In the genomic region with DNA sequence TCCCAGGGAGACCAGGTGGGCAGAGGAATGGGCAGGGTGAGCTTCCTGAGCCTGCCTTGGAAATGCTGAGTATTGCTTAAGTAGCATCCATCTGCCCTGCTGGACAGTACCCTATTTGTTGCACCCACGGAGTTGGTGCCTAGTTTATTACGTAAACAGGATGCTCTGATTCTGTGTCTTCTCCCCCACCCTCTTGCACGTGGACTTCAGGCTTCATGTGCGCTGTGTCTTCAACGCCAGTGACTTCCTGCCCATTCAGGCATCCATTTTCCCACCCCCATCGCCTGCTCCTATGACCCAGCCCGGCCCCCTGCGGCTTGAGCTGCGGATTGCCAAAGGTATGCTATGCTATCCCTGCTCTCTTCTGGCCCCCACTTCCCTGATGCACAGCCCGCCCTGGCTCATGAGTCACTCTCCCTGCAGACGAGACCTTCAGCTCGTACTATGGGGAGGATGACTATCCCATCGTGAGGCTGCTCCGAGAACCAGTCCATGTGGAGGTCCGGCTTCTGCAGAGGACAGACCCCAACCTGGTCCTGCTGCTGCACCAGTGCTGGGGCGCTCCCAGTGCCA, we compare ENCODE assay signal across 9 cellular contexts. TPM values are rescaled to one million over a fixed set of nuclear protein-coding genes. Genes with fewer than 3 reads are reported as not detected.
DNase-seq lines count a peak whose midpoint lies in the region; ATAC-seq, FAIRE-seq and TF ChIP-seq lines count a peak whose summit lies in the region.
"Had no signal": no experiment of that assay in that cellular context is flagged by ENCODE, and none has a peak within 500 bp of the region (broad histone marks: within the 10 kb centered on the region; RNA-seq: fewer than 3 reads in every experiment).

No MANE protein-coding gene starts in this region.

- FAIRE-seq in RCC 7860 (lab: Jason Lieb, UNC) = peak; percentile 77

- H3K4me1 ChIP-seq in GM23248 (ENCODE audit: insufficient read depth) = peaks cover 22% of the 10 kb centered on the region

- peak; percentile 91 for DNase-seq in GM23248
- peak; percentile 85 for DNase-seq in RCC 7860 (ENCODE audit: low spot score)
- peak; percentile 29 for DNase-seq in fibroblast of the aortic adventitia (ENCODE audit: low read depth)
- DNase-seq in skeletal muscle cell (ENCODE audit: low read depth) = peak; percentile 91
- no peak for DNase-seq in NCI-H2227 (lab: John Stamatoyannopoulos, UW; ENCODE audit: unreplicated experiment)
- DNase-seq in GM03348 (ENCODE audit: low spot score) = no peak
- DNase-seq: hippocampal formation had no signal

- H4K20me1 ChIP-seq in GM23248 (ENCODE audit: insufficient read depth) = no peaks in the 10 kb centered on the region

- peak overlapping the region; percentile 67 for H2AFZ ChIP-seq in GM23248

- H3K9ac ChIP-seq in GM23248 = no peak overlapping the region

- H3K27me3 ChIP-seq in GM23248 (replicated peaks; ENCODE audit: insufficient read depth) = no peaks in the 10 kb centered on the region

- no peak for ATAC-seq in GM21367 (IDR thresholded peaks at IDR 0.05; ENCODE audit: unreplicated experiment)

- H3K4me3 ChIP-seq in GM23248 (0 out of 2 replicates have a peak overlapping the region, but pooled peaks have one; percentile 28), fibroblast of the aortic adventitia (ENCODE audit: low read depth, low read length) (no peak overlapping the region), skeletal muscle cell (ENCODE audit: low read depth, low read length) (no peak overlapping the region)
- H3K4me3 ChIP-seq: thoracic aorta had no signal

- no peaks in the 10 kb centered on the region for H3F3A ChIP-seq in GM23248 (ENCODE audit: insufficient read depth)

- H3K36me3 ChIP-seq in GM23248 (ENCODE audit: low read depth) = no peaks in the 10 kb centered on the region
- H3K36me3 ChIP-seq: thoracic aorta had no signal

- H3K27ac ChIP-seq in GM23248 = peak overlapping the region; percentile 31
- H3K27ac ChIP-seq: thoracic aorta had no signal

- no peaks in the 10 kb centered on the region for H3K9me3 ChIP-seq in GM23248 (ENCODE audit: low read depth)
- H3K9me3 ChIP-seq: thoracic aorta had no signal

- WGBS in GM23248 (ENCODE audit: low coverage in 1 of 2, low lambda C conversion rate in 2 of 2, missing lambda C conversion rate in 2 of 2), 2 experiments = 19 to 22% methylated on average over 16 of the region's 16 CpGs

- H3K9me2 ChIP-seq in GM23248 (ENCODE audit: insufficient read depth) = no peaks in the 10 kb centered on the region

- no peak for TF ChIP-seq CTCF in fibroblast of the aortic adventitia (IDR thresholded peaks at IDR 0.05; ENCODE audit: insufficient read depth, low read length)

- in situ Hi-C loops in GM23248 (cut with MboI) = no loop called here

- peak overlapping the region; percentile 10 for H3K4me2 ChIP-seq in GM23248 (ENCODE audit: unreplicated experiment)

- no peaks in the 10 kb centered on the region for H3K79me2 ChIP-seq in GM23248 (ENCODE audit: insufficient read depth)

RNA-seq across cellular contexts. Expression of gene ZP1, which starts 5.7 kb away (rescaled TPM):
- 1.3 and 5.3 TPM in 2 replicates for total RNA-seq in GM23248 (2014; rRNA removed; shearing (Covaris generic))
- 0.51 and 1.0 TPM in 2 replicates for polyA plus RNA-seq in GM23248 (2016; fragmentation: Nextera tagmentation; extraction: Ambion mirVana)
- total RNA-seq in fibroblast of the aortic adventitia (ENCODE audit: low replicate concordance) = not detected in 2 replicates
- total RNA-seq: thoracic aorta had no signal

RNA-seq across cellular contexts. Expression of gene PTGDR2, which starts 17.3 kb away (rescaled TPM):
- not detected in 2 replicates for total RNA-seq in GM23248 (2014; rRNA removed; shearing (Covaris generic))
- polyA plus RNA-seq in GM23248 (2016; fragmentation: Nextera tagmentation; extraction: Ambion mirVana) = 0.06 TPM in 2 replicates
- total RNA-seq in fibroblast of the aortic adventitia (ENCODE audit: low replicate concordance) = not detected in 2 replicates

RNA-seq across cellular contexts. Expression of gene CCDC86, which starts 31.1 kb away (rescaled TPM):
- total RNA-seq in GM23248 (2014; rRNA removed; shearing (Covaris generic)) = 8.2 and 10.7 TPM in 2 replicates
- 37.6 and 38.0 TPM in 2 replicates for polyA plus RNA-seq in GM23248 (2016; fragmentation: Nextera tagmentation; extraction: Ambion mirVana)
- 3.6 and 12.0 TPM in 2 replicates for total RNA-seq in fibroblast of the aortic adventitia (ENCODE audit: low replicate concordance)

RNA-seq across cellular contexts. Expression of gene PRPF19, which starts 33.3 kb away (rescaled TPM):
- total RNA-seq in GM23248 (2014; rRNA removed; shearing (Covaris generic)) = 47.9 and 58.9 TPM in 2 replicates
- polyA plus RNA-seq in GM23248 (2016; fragmentation: Nextera tagmentation; extraction: Ambion mirVana) = 17.4 and 19.1 TPM in 2 replicates
- 19.5 and 53.1 TPM in 2 replicates for total RNA-seq in fibroblast of the aortic adventitia (ENCODE audit: low replicate concordance)

RNA-seq across cellular contexts. Expression of gene TMEM109, which starts 40.9 kb away (rescaled TPM):
- 27.2 and 35.9 TPM in 2 replicates for total RNA-seq in GM23248 (2014; rRNA removed; shearing (Covaris generic))
- 95.2 and 97.9 TPM in 2 replicates for polyA plus RNA-seq in GM23248 (2016; fragmentation: Nextera tagmentation; extraction: Ambion mirVana)
- total RNA-seq in fibroblast of the aortic adventitia (ENCODE audit: low replicate concordance) = 29.3 and 44.1 TPM in 2 replicates

Comparison
In these comparisons a context has a peak if more than half of its experiments do, and no peak if none do; other contexts are left out.
1. DNase-seq: peak in GM23248 (single experiment), RCC 7860 (single experiment), fibroblast of the aortic adventitia (single experiment) and skeletal muscle cell (single experiment); none in NCI-H2227 (single experiment) and GM03348 (single experiment).